In the genomic region with DNA sequence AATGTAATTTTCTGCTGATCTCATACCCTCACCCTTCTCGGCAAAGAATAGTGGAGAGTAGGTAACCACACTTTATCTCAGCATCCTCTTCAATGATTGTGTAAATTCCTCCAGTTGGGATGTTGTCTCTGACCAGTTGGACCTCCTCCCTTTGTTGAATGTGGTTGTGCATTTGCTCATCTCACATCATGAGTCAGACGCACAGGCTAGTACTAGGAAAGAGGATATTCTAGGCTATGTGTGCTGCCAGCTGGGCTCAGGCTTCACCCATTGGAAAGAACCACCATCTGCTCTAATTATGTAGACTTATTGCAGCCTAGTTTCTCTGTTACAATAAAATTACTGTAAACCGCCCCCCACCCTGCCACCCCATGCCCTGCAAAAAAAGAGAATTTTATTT, we compare ENCODE assay signal across 27 cellular contexts.
DNase-seq lines count a peak whose midpoint lies in the region; ATAC-seq, FAIRE-seq and TF ChIP-seq lines count a peak whose summit lies in the region.
"Had no signal": no experiment of that assay in that cellular context is flagged by ENCODE, and none has a peak within 500 bp of the region (broad histone marks: within the 10 kb centered on the region; RNA-seq: fewer than 3 reads in every experiment).

No MANE protein-coding gene starts in this region.

- H3K79me2 ChIP-seq in astrocyte (ENCODE audit: insufficient read depth, low read length), result no peaks in the 10 kb centered on the region
- H3K79me2 ChIP-seq: hepatocyte had no signal

- POLR2A ChIA-PET in activated CD4-positive, alpha-beta T cell treated with anti-CD3 and anti-CD28 coated beads for 36 hours (lab: Charles Lee), result no interaction called here

- ATAC-seq in GM18520 (IDR thresholded peaks at IDR 0.05; ENCODE audit: unreplicated experiment), result no peak
- ATAC-seq in activated CD4-positive, alpha-beta T cell treated with anti-CD3 and anti-CD28 coated beads for 36 hours, result no peak
- ATAC-seq: gastrocnemius medialis, HepG2, left lobe of liver had no signal

- no peaks in the 10 kb centered on the region for H3K4me1 ChIP-seq in astrocyte (ENCODE audit: insufficient read depth, low read length)
- H3K4me1 ChIP-seq: gastrocnemius medialis, upper lobe of left lung had no signal

- no peak for FAIRE-seq in astrocyte (lab: Jason Lieb, UNC)
- FAIRE-seq: H1, HepG2 had no signal

- H3K27me3 Mint-ChIP-seq in astrocyte (ENCODE audit: low read depth, unreplicated experiment), result no peaks in the 10 kb centered on the region
- H3K27me3 Mint-ChIP-seq in activated CD4-positive, alpha-beta T cell treated with anti-CD3 and anti-CD28 coated beads for 36 hours, result no peaks in the 10 kb centered on the region
- H3K27me3 Mint-ChIP-seq: activated naive CD8-positive, alpha-beta T cell; B cell; naive B cell had no signal

- H3K27ac Mint-ChIP-seq in astrocyte (ENCODE audit: unreplicated experiment), result no peak overlapping the region
- H3K27ac Mint-ChIP-seq in activated CD4-positive, alpha-beta T cell treated with anti-CD3 and anti-CD28 coated beads for 36 hours, result no peak overlapping the region
- H3K27ac Mint-ChIP-seq: activated naive CD8-positive, alpha-beta T cell; activated T-helper 2 cell treated with anti-CD3 and anti-CD28 coated beads, Interferon-gamma antibody, Interleukin-2, Interleukin-4, amounts not matched to agents 10 μg/mL and 5 μg/mL and 100 μg/mL, durations not matched to agents 14 hours and 24 hours and 36 hours; B cell; naive B cell had no signal

- no peak overlapping the region for H3K4me3 Mint-ChIP-seq in astrocyte (ENCODE audit: unreplicated experiment)
- H3K4me3 Mint-ChIP-seq in activated CD4-positive, alpha-beta T cell treated with anti-CD3 and anti-CD28 coated beads for 36 hours, result no peak overlapping the region
- H3K4me3 Mint-ChIP-seq: activated naive CD8-positive, alpha-beta T cell; B cell; naive B cell had no signal

- no peaks in the 10 kb centered on the region for H3K27me3 ChIP-seq in astrocyte (ENCODE audit: insufficient read depth, low read length)
- H3K27me3 ChIP-seq: gastrocnemius medialis, hepatocyte, upper lobe of left lung had no signal

- intact Hi-C loops in activated CD4-positive, alpha-beta T cell treated with anti-CD3 and anti-CD28 coated beads for 36 hours (cut with DNase I, micrococcal nuclease), result no loop called here

- H3K36me3 Mint-ChIP-seq in astrocyte (ENCODE audit: low read depth, unreplicated experiment), result no peaks in the 10 kb centered on the region
- H3K36me3 Mint-ChIP-seq in activated CD4-positive, alpha-beta T cell treated with anti-CD3 and anti-CD28 coated beads for 36 hours (ENCODE audit: low read depth), result no peaks in the 10 kb centered on the region
- H3K36me3 Mint-ChIP-seq: activated naive CD8-positive, alpha-beta T cell; naive B cell had no signal

- H4K20me1 ChIP-seq in astrocyte (ENCODE audit: insufficient read depth, low read length), result no peaks in the 10 kb centered on the region

- DNase-seq in DMS53 (lab: John Stamatoyannopoulos, UW) (peak; percentile 45), DMS53 treated with DMSO at 0.1 percent for 48 hours (lab: John Stamatoyannopoulos, UW; ENCODE audit: unreplicated experiment) (no peak), LHCN-M2 (ENCODE audit: low read depth) (peak; percentile 89), astrocyte (ENCODE audit: low read depth) (peak; percentile 20), iris pigment epithelial cell (ENCODE audit: low read depth) (peak; percentile 36), 8988T (no peak)
- DNase-seq in activated CD4-positive, alpha-beta T cell treated with anti-CD3 and anti-CD28 coated beads for 36 hours, result no peak
- DNase-seq: activated CD4-positive, alpha-beta T cell treated with anti-CD3 and anti-CD28 coated beads, Interleukin-2, amount 50 U/mL, for 48 hours; activated CD8-positive, alpha-beta memory T cell treated with anti-CD3 and anti-CD28 coated beads, Interleukin-2, amount 50 U/mL, for 4 hours; gastrocnemius medialis; mesendoderm; naive B cell; NCI-H1417 treated with DMSO at 0.1 percent for 48 hours; OCI-M1; Right ventricle myocardium superior; T-helper 9 cell; upper lobe of left lung had no signal

- H2AFZ ChIP-seq in astrocyte (ENCODE audit: low read depth, low read length), result no peak overlapping the region
- H2AFZ ChIP-seq: hepatocyte had no signal

- no peak overlapping the region for H3K9ac ChIP-seq in astrocyte (ENCODE audit: low read length)

- H3K27ac ChIP-seq in astrocyte (ENCODE audit: low read depth, low read length), result no peak overlapping the region
- H3K27ac ChIP-seq: 22Rv1, epithelial cell of prostate, gastrocnemius medialis, hepatocyte, upper lobe of left lung had no signal

- H3K4me1 Mint-ChIP-seq in astrocyte (ENCODE audit: low read depth, unreplicated experiment), result no peaks in the 10 kb centered on the region
- no peaks in the 10 kb centered on the region for H3K4me1 Mint-ChIP-seq in activated CD4-positive, alpha-beta T cell treated with anti-CD3 and anti-CD28 coated beads for 36 hours
- H3K4me1 Mint-ChIP-seq: B cell, naive B cell had no signal

- peaks cover 2% of the 10 kb centered on the region for H3K9me3 Mint-ChIP-seq in astrocyte (ENCODE audit: unreplicated experiment)
- H3K9me3 Mint-ChIP-seq in activated CD4-positive, alpha-beta T cell treated with anti-CD3 and anti-CD28 coated beads for 36 hours (ENCODE audit: low read depth), result peaks cover 3% of the 10 kb centered on the region

- H3K9me3 ChIP-seq in astrocyte (ENCODE audit: insufficient read depth, low read depth, low read length), result no peaks in the 10 kb centered on the region
- H3K9me3 ChIP-seq: gastrocnemius medialis, upper lobe of left lung had no signal

- CTCF ChIA-PET in activated CD4-positive, alpha-beta T cell treated with anti-CD3 and anti-CD28 coated beads for 36 hours (lab: Charles Lee), result no interaction called here

- H3K4me2 ChIP-seq in astrocyte (ENCODE audit: low read length), result no peak overlapping the region
- H3K4me2 ChIP-seq: hepatocyte had no signal

- H3K4me3 ChIP-seq in astrocyte (ENCODE audit: insufficient read depth, low read depth, low read length), result no peak overlapping the region
- H3K4me3 ChIP-seq: gastrocnemius medialis, hepatocyte, upper lobe of left lung had no signal

- TF ChIP-seq CTCF in astrocyte (IDR thresholded peaks at IDR 0.05; ENCODE audit: insufficient read depth, low read depth, low read length), result no peak

- no peaks in the 10 kb centered on the region for H3K36me3 ChIP-seq in astrocyte (ENCODE audit: insufficient read depth, low read length)
- H3K36me3 ChIP-seq: gastrocnemius medialis, upper lobe of left lung had no signal

Comparison
In these comparisons a context has a peak if more than half of its experiments do, and no peak if none do; other contexts are left out.
1. DNase-seq: peak in DMS53 (single experiment), LHCN-M2 (single experiment), astrocyte (single experiment) and iris pigment epithelial cell (single experiment); none in DMS53 treated with DMSO at 0.1 percent for 48 hours (single experiment), 8988T (single experiment) and activated CD4-positive, alpha-beta T cell treated with anti-CD3 and anti-CD28 coated beads for 36 hours (single experiment).